24 cellular contexts compared by ENCODE assay signal in the genomic region with DNA sequence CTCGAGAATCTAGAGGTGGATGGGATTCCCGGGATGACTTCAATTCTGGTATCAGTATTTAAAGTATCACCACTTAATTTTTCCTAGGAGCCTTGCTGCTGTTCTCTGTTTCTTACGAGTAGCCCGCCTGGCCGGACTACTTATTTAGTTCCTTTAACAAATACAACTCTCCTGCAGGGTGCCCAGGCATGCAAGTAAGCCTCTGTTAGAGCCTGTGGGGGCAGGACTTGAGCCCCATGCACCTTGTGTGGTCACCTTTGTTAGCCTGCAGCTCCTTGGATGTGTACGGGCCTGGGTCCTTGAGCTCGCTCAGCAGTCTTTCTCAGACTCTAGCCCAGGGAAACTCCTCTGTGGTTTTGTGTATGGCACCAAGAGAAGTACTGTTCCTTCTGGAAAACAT.
"Had no signal": no experiment of that assay in that cellular context is flagged by ENCODE, and none has a peak within 500 bp of the region (broad histone marks: within the 10 kb centered on the region; RNA-seq: fewer than 3 reads in every experiment).

No MANE protein-coding gene starts in this region.

- H3K9me3 ChIP-seq: esophagus squamous epithelium, lower lobe of right lung, prostate gland, right atrium auricular region, thoracic aorta, tibial nerve, upper lobe of left lung had no signal

- H3K4me3 Mint-ChIP-seq: effector memory CD8-positive, alpha-beta T cell; nephron; stimulated activated memory B cell treated with anti-CD40 and anti-IgM and Interleukin-4, amounts not matched to agents 10 μg/mL and 1 μg/mL and 100 μg/mL, for 72 hours; stimulated activated naive CD8-positive, alpha-beta T cell treated with anti-CD3 and anti-CD28 coated beads, Interleukin-15, Interleukin-2, amounts not matched to agents 100 ng/mL and 50 ng/mL, for 24 hours had no signal

- ATAC-seq: effector memory CD8-positive, alpha-beta T cell; left ventricle myocardium superior; lower lobe of right lung; stimulated activated memory B cell treated with anti-CD40 and anti-IgM and Interleukin-4, amounts not matched to agents 10 μg/mL and 1 μg/mL and 100 μg/mL, for 72 hours had no signal

- H3K9me3 Mint-ChIP-seq: effector memory CD8-positive, alpha-beta T cell; nephron; stimulated activated memory B cell treated with anti-CD40 and anti-IgM and Interleukin-4, amounts not matched to agents 10 μg/mL and 1 μg/mL and 100 μg/mL, for 72 hours; stimulated activated naive CD8-positive, alpha-beta T cell treated with anti-CD3 and anti-CD28 coated beads, Interleukin-15, Interleukin-2, amounts not matched to agents 100 ng/mL and 50 ng/mL, for 24 hours had no signal

- H3K27ac ChIP-seq: esophagus squamous epithelium, lower lobe of right lung, prostate gland, right atrium auricular region, thoracic aorta, tibial nerve, upper lobe of left lung had no signal

- DNase-seq: cerebellar nuclear complex; cortex of kidney; effector memory CD8-positive, alpha-beta T cell; erythroblast; esophagus squamous epithelium; foreskin melanocyte; head of caudate nucleus; left ventricle myocardium superior; lower lobe of right lung; nucleus accumbens; small intestine; stimulated activated CD4-positive, alpha-beta T cell treated with anti-CD3 and anti-CD28 coated beads, Interleukin-2, amount 100 ng/mL, for 24 hours; stimulated activated CD4-positive, alpha-beta T cell treated with anti-CD3 and anti-CD28 coated beads, Interleukin-4, amount 100 ng/mL, for 24 hours; upper lobe of left lung had no signal

- H3K27ac Mint-ChIP-seq: effector memory CD8-positive, alpha-beta T cell; nephron; stimulated activated memory B cell treated with anti-CD40 and anti-IgM and Interleukin-4, amounts not matched to agents 10 μg/mL and 1 μg/mL and 100 μg/mL, for 72 hours; stimulated activated naive CD8-positive, alpha-beta T cell treated with anti-CD3 and anti-CD28 coated beads, Interleukin-15, Interleukin-2, amounts not matched to agents 100 ng/mL and 50 ng/mL, for 24 hours had no signal

- H3K27me3 ChIP-seq: esophagus squamous epithelium, right atrium auricular region, tibial nerve, upper lobe of left lung had no signal

- H3K27me3 Mint-ChIP-seq: effector memory CD8-positive, alpha-beta T cell; stimulated activated memory B cell treated with anti-CD40 and anti-IgM and Interleukin-4, amounts not matched to agents 10 μg/mL and 1 μg/mL and 100 μg/mL, for 72 hours; stimulated activated naive CD8-positive, alpha-beta T cell treated with anti-CD3 and anti-CD28 coated beads, Interleukin-15, Interleukin-2, amounts not matched to agents 100 ng/mL and 50 ng/mL, for 24 hours had no signal

- H3K4me1 Mint-ChIP-seq: nephron had no signal

- FAIRE-seq: endometrium, keratinocyte, small intestine, urothelium cell line had no signal

- H3K4me3 ChIP-seq: esophagus squamous epithelium, lower lobe of right lung, prostate gland, right atrium auricular region, thoracic aorta, tibial nerve, upper lobe of left lung had no signal
